ENCODE assay signal across 8 cellular contexts in genomic region chr2:174729797-174730529, GRCh38. TPM values are rescaled to one million over a fixed set of nuclear protein-coding genes. Genes with fewer than 3 reads are reported as not detected.
DNase-seq lines count a peak whose midpoint lies in the region; TF ChIP-seq lines count a peak whose summit lies in the region.

No MANE protein-coding gene starts in this region.

- TF ChIP-seq RAD21 in liver (IDR thresholded peaks at IDR 0.05) = no peak

- WGBS in liver = 11% methylated on average over 56 of the region's 56 CpGs

- POLR2A ChIA-PET in RWPE1 (lab: Yijun Ruan, JAX; ENCODE audit: low non-redundant PET) = no interaction called here

- H3K9ac ChIP-seq in liver (ENCODE audit: low read depth in 1 of 2, low read length in 2 of 2) = no peak overlapping the region

- no peaks in the 10 kb centered on the region for H3K9me3 ChIP-seq in liver (ENCODE audit: control insufficient read depth in 4 of 4, low read length in 3 of 4)

- H3K36me3 ChIP-seq in liver (ENCODE audit: control insufficient read depth in 4 of 4, insufficient read depth in 3 of 4, low read depth in 1 of 4, low read length in 3 of 4) = no peaks in the 10 kb centered on the region

- H3K27me3 ChIP-seq in liver (ENCODE audit: control insufficient read depth in 4 of 4, insufficient read depth in 4 of 4, low read length in 3 of 4) = peaks cover 4 to 12% (median 9%) of the 10 kb centered on the region in 4 donors

- H3K4me1 ChIP-seq in liver (ENCODE audit: control insufficient read depth in 4 of 4, insufficient read depth in 4 of 4, low read length in 3 of 4) = peaks cover 5 to 7% (median 6%) of the 10 kb centered on the region in 4 donors

- H3K27ac ChIP-seq in RWPE1 = no peak overlapping the region
- no peak overlapping the region for H3K27ac ChIP-seq in liver (ENCODE audit: low read depth in 1 of 2, low read length in 2 of 2)

- CTCF ChIA-PET in RWPE1 (lab: Yijun Ruan, JAX) = interaction anchor here (0.5 to 1.6 kb wide), 2 partner anchors 17 to 19 kb away, joined by 3 to 7 read pairs; no protein-coding TSS in a partner anchor

- TF ChIP-seq CTCF in RWPE1 (conservative IDR thresholded peaks at IDR 0.05; ENCODE audit: low read depth) (no peak), liver (IDR thresholded peaks at IDR 0.05; ENCODE audit: low read depth, low read length, missing input control) (no peak), GM20000 (IDR thresholded peaks at IDR 0.05; ENCODE audit: extremely low read depth, missing control alignments) (no peak)

- peak; percentile 17 for DNase-seq in CD1c-positive myeloid dendritic cell (ENCODE audit: extremely low spot score)
- DNase-seq in RWPE1 (ENCODE audit: low spot score) = peak; percentile 4
- DNase-seq in cerebellum (ENCODE audit: low spot score) = peak; percentile 4
- peak; percentile 17 for DNase-seq in stimulated activated CD8-positive, alpha-beta memory T cell treated with anti-CD3 and anti-CD28 coated beads, Interleukin-4, amount 100 ng/mL, for 24 hours (ENCODE audit: low read depth)
- no peak for DNase-seq in NCI-H1694 treated with DMSO at 0.1 percent for 48 hours (lab: John Stamatoyannopoulos, UW)
- DNase-seq in pons (ENCODE audit: low spot score) = no peak
- DNase-seq in GM20000 (ENCODE audit: low spot score) = no peak

- H3K4me3 ChIP-seq in liver (ENCODE audit: low read depth in 1 of 3, low read length in 3 of 3) = peak overlapping the region in 2 of 3 donors; percentile 22 to 24

TF ChIP-seq in liver, 16 proteins besides CTCF, POLR2A, EP300 and RAD21:
- TF ChIP-seq HNF4A (conservative IDR thresholded peaks at IDR 0.05) (no peak), FOXA1 (IDR thresholded peaks at IDR 0.05) (no peak), ZBTB33 (IDR thresholded peaks at IDR 0.05) (no peak), HNF4G (IDR thresholded peaks at IDR 0.05) (no peak)
TF ChIP-seq in liver: peak in this region for 0.

RNA-seq across cellular contexts. Expression of gene CHRNA1, which starts 34.3 kb away (rescaled TPM):
- total RNA-seq in cerebellum = not detected
- not detected for total RNA-seq in liver
- polyA plus RNA-seq in liver = not detected

Comparison
In these comparisons a context has a peak if more than half of its experiments do, and no peak if none do; other contexts are left out.
1. DNase-seq: peak in CD1c-positive myeloid dendritic cell (single experiment), RWPE1 (single experiment), cerebellum (single experiment) and stimulated activated CD8-positive, alpha-beta memory T cell treated with anti-CD3 and anti-CD28 coated beads, Interleukin-4, amount 100 ng/mL, for 24 hours (single experiment); none in NCI-H1694 treated with DMSO at 0.1 percent for 48 hours (single experiment), pons (single experiment) and GM20000 (single experiment).